8 cellular contexts compared by ENCODE assay signal in the genomic region with DNA sequence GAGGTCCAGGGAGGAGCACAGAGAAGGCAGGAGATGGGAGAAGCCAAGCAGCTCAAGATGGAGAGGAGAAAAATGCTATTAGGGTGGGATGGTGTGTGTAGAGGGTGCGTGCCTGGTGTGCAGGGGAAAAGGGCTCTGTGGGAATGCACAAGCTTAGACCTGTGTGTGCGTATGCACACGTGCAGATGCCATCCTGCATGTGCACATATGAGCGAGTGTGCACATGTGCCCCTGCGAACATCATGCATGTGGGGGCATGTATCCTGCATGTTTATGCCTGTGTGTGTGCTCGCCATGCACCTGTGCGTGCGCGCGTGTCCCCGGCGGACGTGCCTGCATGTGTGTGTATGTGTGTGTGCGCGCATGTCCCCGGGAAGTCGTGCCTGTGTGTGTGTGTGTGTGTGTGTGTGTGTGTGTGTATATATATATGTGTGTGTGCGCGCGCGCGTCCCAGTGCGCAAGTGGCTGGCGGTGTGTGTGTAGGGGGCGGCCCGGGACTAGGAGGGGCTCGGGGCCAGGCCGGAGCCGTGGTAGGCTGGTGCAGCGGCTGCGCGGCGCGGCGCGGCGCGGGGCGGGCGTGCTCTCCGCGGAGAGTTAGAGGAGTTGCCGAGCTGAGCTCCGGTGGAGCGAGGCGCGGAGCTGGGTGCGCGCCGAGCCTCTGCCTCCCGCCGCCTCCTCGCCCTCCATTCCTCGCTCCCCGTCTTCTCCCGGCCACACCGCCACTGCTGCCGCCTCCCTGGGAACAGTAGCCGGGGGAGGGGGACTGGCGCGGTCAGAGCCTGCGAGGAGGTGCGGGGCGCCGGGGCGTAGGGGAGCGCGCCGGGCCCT. TPM values are rescaled to one million over a fixed set of nuclear protein-coding genes. Genes with fewer than 3 reads are reported as not detected.
DNase-seq lines count a peak whose midpoint lies in the region; ATAC-seq and TF ChIP-seq lines count a peak whose summit lies in the region.

KCNJ12 (plus strand) TSS at position 601 of the 828 bp plus-strand sequence. CDS start 38,986 bp downstream, outside the sequence.

- no peak for TF ChIP-seq CTCF in parathyroid adenoma (IDR thresholded peaks at IDR 0.05)

- intact Hi-C loops in cardiac septum (cut with DNase I) = loop anchor here (5.0 kb wide), 2 partner anchors 76 to 89 kb away; no protein-coding TSS in a partner anchor

- no peaks in the 10 kb centered on the region for H3K36me3 ChIP-seq in SK-N-MC (ENCODE audit: insufficient read depth, low read length)
- no peaks in the 10 kb centered on the region for H3K36me3 ChIP-seq in parathyroid adenoma (ENCODE audit: control insufficient read depth, insufficient read depth, low read length)
- no peaks in the 10 kb centered on the region for H3K36me3 ChIP-seq in SJCRH30

- ATAC-seq in GM19035 (IDR thresholded peaks at IDR 0.05; ENCODE audit: unreplicated experiment) (no peak), HG02840 (IDR thresholded peaks at IDR 0.05; ENCODE audit: low FRiP score, unreplicated experiment) (no peak)

- peak within 1 kb of the TSS; percentile 77 for H3K4me2 ChIP-seq in parathyroid adenoma (ENCODE audit: low read length)

- peak within 1 kb of the TSS; percentile 77 for H3K4me3 ChIP-seq in SK-N-MC
- peak within 1 kb of the TSS; percentile 51 for H3K4me3 ChIP-seq in parathyroid adenoma (ENCODE audit: low read depth, low read length)
- no peak within 1 kb of the TSS; the same call in 1 of the 2 replicates for H3K4me3 ChIP-seq in SJCRH30

- DNase-seq in EH (ENCODE audit: low read depth) = peak; percentile 16
- no peak for DNase-seq in SK-N-MC (ENCODE audit: low read depth, low spot score)
- DNase-seq in cardiac septum (ENCODE audit: low spot score) = no peak
- DNase-seq in SJCRH30 = no peak
- DNase-seq in A172 (ENCODE audit: low spot score) = no peak

- H3K9ac ChIP-seq in SK-N-MC (ENCODE audit: insufficient read length) (peak within 1 kb of the TSS; percentile 37), parathyroid adenoma (no peak within 1 kb of the TSS)

- H3K9me3 ChIP-seq in SK-N-MC (ENCODE audit: low read depth, low read length) = no peaks in the 10 kb centered on the region
- no peaks in the 10 kb centered on the region for H3K9me3 ChIP-seq in parathyroid adenoma (ENCODE audit: control insufficient read depth, low read length)
- no peaks in the 10 kb centered on the region for H3K9me3 ChIP-seq in SJCRH30 (replicated peaks)

- H3K27me3 ChIP-seq in parathyroid adenoma (ENCODE audit: control insufficient read depth, insufficient read depth, low read length) = no peaks in the 10 kb centered on the region
- H3K27me3 ChIP-seq in SJCRH30 = peaks cover 32% of the 10 kb centered on the region

- H3K27ac ChIP-seq in SK-N-MC (no peak within 1 kb of the TSS), parathyroid adenoma (peak within 1 kb of the TSS; percentile 29), SJCRH30 (no peak within 1 kb of the TSS)

- H3K79me2 ChIP-seq in parathyroid adenoma = peaks cover 6% of the 10 kb centered on the region

- peaks cover 6% of the 10 kb centered on the region for H3K4me1 ChIP-seq in parathyroid adenoma
- H3K4me1 ChIP-seq in SJCRH30 = peaks cover 7% of the 10 kb centered on the region

- H2AFZ ChIP-seq in parathyroid adenoma = peak within 1 kb of the TSS; percentile 88

RNA-seq across cellular contexts. Expression of gene KCNJ12, which starts in this region (rescaled TPM):
- total RNA-seq in cardiac septum = 11.3 TPM
- 0.20 and 0.40 TPM in 2 replicates for total RNA-seq in SJCRH30 (2014; rRNA removed; shearing (Covaris generic))
- 0.03 and 0.05 TPM in 2 replicates for total RNA-seq in A172 (2014; rRNA removed; shearing (Covaris generic))
